10 cellular contexts compared by ENCODE assay signal in the genomic region with DNA sequence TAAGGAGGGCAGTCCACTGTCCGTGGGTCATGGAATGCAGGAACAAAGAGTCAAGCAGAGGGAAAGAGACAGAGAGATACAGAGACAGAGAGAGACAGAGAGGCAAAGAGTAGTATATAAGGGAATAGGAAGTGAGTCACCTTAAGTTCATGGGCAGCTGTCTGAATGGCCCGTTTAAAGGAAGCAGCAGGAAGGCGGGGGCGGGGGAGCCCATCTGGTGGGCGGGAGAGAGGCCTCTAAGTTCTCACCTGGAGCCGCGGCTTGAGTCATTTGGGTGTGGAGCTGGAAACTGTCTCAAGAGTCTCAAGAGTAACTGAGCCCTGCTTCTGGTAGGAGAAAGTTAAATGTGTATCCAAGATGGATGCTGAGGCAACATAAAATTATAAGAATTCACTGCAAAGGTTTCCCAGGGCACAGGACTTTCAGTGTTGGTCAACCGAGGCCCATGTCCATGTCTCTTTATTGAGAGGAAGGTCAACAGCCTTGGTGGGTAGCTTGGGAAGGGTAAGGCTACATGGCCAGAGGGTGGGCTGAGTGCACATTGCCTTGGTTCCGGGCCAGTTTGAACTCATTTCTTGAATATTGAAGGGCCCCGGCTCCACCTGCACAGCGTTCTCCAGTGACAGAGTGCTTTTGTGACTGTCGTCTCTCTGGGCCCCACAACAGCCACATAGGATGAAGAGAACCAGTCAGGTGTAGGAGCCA.
A peak's percentile ranks its signal among the peaks of the same experiment; 100 is the strongest.
DNase-seq lines count a peak whose midpoint lies in the region; ATAC-seq lines count a peak whose summit lies in the region.
"Had no signal": no experiment of that assay in that cellular context is flagged by ENCODE, and none has a peak within 500 bp of the region (broad histone marks: within the 10 kb centered on the region; RNA-seq: fewer than 3 reads in every experiment).

No MANE protein-coding gene starts in this region.

- peak; percentile 31 to 45 for DNase-seq in activated CD4-positive, alpha-beta T cell treated with anti-CD3 and anti-CD28 coated beads for 4 hours
- DNase-seq in activated CD4-positive, alpha-beta T cell treated with anti-CD3 and anti-CD28 coated beads, Interleukin-2, amount 50 U/mL, for 1 hour: no peak
- peak; percentile 72 for DNase-seq in activated CD8-positive, alpha-beta memory T cell treated with anti-CD3 and anti-CD28 coated beads, Interleukin-2, amount 50 U/mL, for 48 hours
- DNase-seq in iPS-NIHi7 (ENCODE audit: extremely low spot score) (peak; percentile 49), NCI-H2196 (lab: John Stamatoyannopoulos, UW; ENCODE audit: unreplicated experiment) (no peak)
- DNase-seq in stimulated activated CD8-positive, alpha-beta memory T cell treated with anti-CD3 and anti-CD28 coated beads, Interleukin-7, amount 100 ng/mL, for 4 hours (ENCODE audit: low read depth in 2 of 2): peak; percentile 22 to 33
- DNase-seq: left ventricle myocardium superior had no signal

- ATAC-seq in HG03469 (IDR thresholded peaks at IDR 0.05; ENCODE audit: unreplicated experiment) (no peak), HG02870 (IDR thresholded peaks at IDR 0.05; ENCODE audit: unreplicated experiment) (no peak)
- ATAC-seq: left ventricle myocardium superior, Panc1 had no signal

Comparison
In these comparisons a context has a peak if more than half of its experiments do, and no peak if none do; other contexts are left out.
1. DNase-seq: peak in activated CD4-positive, alpha-beta T cell treated with anti-CD3 and anti-CD28 coated beads for 4 hours (2 of 2), activated CD8-positive, alpha-beta memory T cell treated with anti-CD3 and anti-CD28 coated beads, Interleukin-2, amount 50 U/mL, for 48 hours (single experiment), iPS-NIHi7 (single experiment) and stimulated activated CD8-positive, alpha-beta memory T cell treated with anti-CD3 and anti-CD28 coated beads, Interleukin-7, amount 100 ng/mL, for 4 hours (2 of 2); none in activated CD4-positive, alpha-beta T cell treated with anti-CD3 and anti-CD28 coated beads, Interleukin-2, amount 50 U/mL, for 1 hour (single experiment) and NCI-H2196 (single experiment).